ENCODE assay signal across 19 cellular contexts in genomic region chr12:16155938-16156337, GRCh38.
DNase-seq lines count a peak whose midpoint lies in the region; TF ChIP-seq lines count a peak whose summit lies in the region.
"Had no signal": no experiment of that assay in that cellular context is flagged by ENCODE, and none has a peak within 500 bp of the region (broad histone marks: within the 10 kb centered on the region; RNA-seq: fewer than 3 reads in every experiment).

No MANE protein-coding gene starts in this region.

- H3K4me3 Mint-ChIP-seq in CD4-positive, alpha-beta memory T cell: no peak overlapping the region
- no peak overlapping the region for H3K4me3 Mint-ChIP-seq in activated naive CD8-positive, alpha-beta T cell treated with anti-CD3 and anti-CD28 coated beads for 36 hours
- no peak overlapping the region for H3K4me3 Mint-ChIP-seq in activated T-cell treated with anti-CD3 and anti-CD28 coated beads, Interleukin-2, amount 50 U/mL, for 24 hours
- H3K4me3 Mint-ChIP-seq: CD8-positive, alpha-beta T cell had no signal

- H3K27ac ChIP-seq in brain microvascular endothelial cell: no peak overlapping the region
- no peak overlapping the region for H3K27ac ChIP-seq in CD4-positive, alpha-beta memory T cell (ENCODE audit: low read depth, low read length)
- H3K27ac ChIP-seq: A549, HL-60, Peyer's patch, SJCRH30 had no signal

- no peak overlapping the region for H3K27ac Mint-ChIP-seq in CD4-positive, alpha-beta memory T cell
- H3K27ac Mint-ChIP-seq in activated naive CD8-positive, alpha-beta T cell treated with anti-CD3 and anti-CD28 coated beads for 36 hours: no peak overlapping the region
- H3K27ac Mint-ChIP-seq in activated T-cell treated with anti-CD3 and anti-CD28 coated beads, Interleukin-2, amount 50 U/mL, for 24 hours: no peak overlapping the region
- H3K27ac Mint-ChIP-seq: CD8-positive, alpha-beta T cell had no signal

- no peaks in the 10 kb centered on the region for H3K27me3 Mint-ChIP-seq in CD4-positive, alpha-beta memory T cell
- H3K27me3 Mint-ChIP-seq in activated naive CD8-positive, alpha-beta T cell treated with anti-CD3 and anti-CD28 coated beads for 36 hours: no peaks in the 10 kb centered on the region
- H3K27me3 Mint-ChIP-seq in activated T-cell treated with anti-CD3 and anti-CD28 coated beads, Interleukin-2, amount 50 U/mL, for 24 hours: no peaks in the 10 kb centered on the region

- in situ Hi-C loops in brain microvascular endothelial cell (cut with HindIII; ENCODE audit: low pct_ligation_motif_present, low sequenced_read_pairs): no loop called here

- no peaks in the 10 kb centered on the region for H3K4me1 Mint-ChIP-seq in CD4-positive, alpha-beta memory T cell
- no peaks in the 10 kb centered on the region for H3K4me1 Mint-ChIP-seq in activated naive CD8-positive, alpha-beta T cell treated with anti-CD3 and anti-CD28 coated beads for 36 hours
- H3K4me1 Mint-ChIP-seq in activated T-cell treated with anti-CD3 and anti-CD28 coated beads, Interleukin-2, amount 50 U/mL, for 24 hours (ENCODE audit: low read depth): no peaks in the 10 kb centered on the region

- no peaks in the 10 kb centered on the region for H3K9me3 Mint-ChIP-seq in CD4-positive, alpha-beta memory T cell
- H3K9me3 Mint-ChIP-seq in activated naive CD8-positive, alpha-beta T cell treated with anti-CD3 and anti-CD28 coated beads for 36 hours: no peaks in the 10 kb centered on the region
- H3K9me3 Mint-ChIP-seq in activated T-cell treated with anti-CD3 and anti-CD28 coated beads, Interleukin-2, amount 50 U/mL, for 24 hours: no peaks in the 10 kb centered on the region
- H3K9me3 Mint-ChIP-seq: CD8-positive, alpha-beta T cell had no signal

- no peak overlapping the region for H3K4me3 ChIP-seq in brain microvascular endothelial cell (ENCODE audit: low read depth, low read length)
- H3K4me3 ChIP-seq in CD4-positive, alpha-beta memory T cell (ENCODE audit: low read length in 2 of 2): no peak overlapping the region
- H3K4me3 ChIP-seq: A549, Peyer's patch, SJCRH30 had no signal

- no peak for TF ChIP-seq CTCF in brain microvascular endothelial cell (IDR thresholded peaks at IDR 0.05; ENCODE audit: low read depth, low read length, missing control alignments)

- DNase-seq in NCI-H748 (lab: John Stamatoyannopoulos, UW; ENCODE audit: unreplicated experiment) (peak; percentile 1), NCI-H748 treated with DMSO at 0.1 percent for 48 hours (lab: John Stamatoyannopoulos, UW) (no peak), CD1c-positive myeloid dendritic cell (ENCODE audit: extremely low spot score) (peak; percentile 62), brain microvascular endothelial cell (peak; percentile 2), iris pigment epithelial cell (ENCODE audit: low read depth) (peak; percentile 10)
- no peak for DNase-seq in CD4-positive, alpha-beta memory T cell
- DNase-seq in activated naive CD8-positive, alpha-beta T cell treated with anti-CD3 and anti-CD28 coated beads for 36 hours: no peak
- DNase-seq in activated T-cell treated with anti-CD3 and anti-CD28 coated beads, Interleukin-2, amount 50 U/mL, for 24 hours: no peak
- DNase-seq: CD8-positive, alpha-beta T cell; GOT3; HCEC 1CT; KG1; NCI-H1417 treated with DMSO at 0.1 percent for 48 hours; NCI-H187; NCI-H774; Peyer's patch; SJCRH30 had no signal

- no peaks in the 10 kb centered on the region for H3K9me3 ChIP-seq in CD4-positive, alpha-beta memory T cell (ENCODE audit: control insufficient read depth in 1 of 2, low read length in 2 of 2)
- H3K9me3 ChIP-seq: A549, Peyer's patch, SJCRH30 had no signal

- no peaks in the 10 kb centered on the region for H3K36me3 Mint-ChIP-seq in CD4-positive, alpha-beta memory T cell
- H3K36me3 Mint-ChIP-seq in activated naive CD8-positive, alpha-beta T cell treated with anti-CD3 and anti-CD28 coated beads for 36 hours: no peaks in the 10 kb centered on the region
- H3K36me3 Mint-ChIP-seq in activated T-cell treated with anti-CD3 and anti-CD28 coated beads, Interleukin-2, amount 50 U/mL, for 24 hours (ENCODE audit: low read depth): no peaks in the 10 kb centered on the region
- H3K36me3 Mint-ChIP-seq: CD8-positive, alpha-beta T cell had no signal

- CTCF ChIA-PET in CD4-positive, alpha-beta memory T cell (lab: Charles Lee; ENCODE audit: partially characterized antibody): no interaction called here

- POLR2A ChIA-PET in CD4-positive, alpha-beta memory T cell (lab: Charles Lee; ENCODE audit: partially characterized antibody): no interaction called here

- no peaks in the 10 kb centered on the region for H3K4me1 ChIP-seq in CD4-positive, alpha-beta memory T cell (ENCODE audit: insufficient read depth, low read length)
- H3K4me1 ChIP-seq: A549, SJCRH30 had no signal

- no peaks in the 10 kb centered on the region for H3K27me3 ChIP-seq in brain microvascular endothelial cell (replicated peaks)
- no peaks in the 10 kb centered on the region for H3K27me3 ChIP-seq in CD4-positive, alpha-beta memory T cell (ENCODE audit: insufficient read depth, low read length)
- H3K27me3 ChIP-seq: Peyer's patch, SJCRH30 had no signal

- intact Hi-C loops in CD4-positive, alpha-beta memory T cell (cut with micrococcal nuclease): no loop called here

- no peaks in the 10 kb centered on the region for H3K36me3 ChIP-seq in brain microvascular endothelial cell (replicated peaks)
- H3K36me3 ChIP-seq in CD4-positive, alpha-beta memory T cell (ENCODE audit: insufficient read depth, low read length): no peaks in the 10 kb centered on the region
- H3K36me3 ChIP-seq: Peyer's patch, SJCRH30 had no signal

Comparison
In these comparisons a context has a peak if more than half of its experiments do, and no peak if none do; other contexts are left out.
1. DNase-seq: peak in NCI-H748 (single experiment), CD1c-positive myeloid dendritic cell (single experiment), brain microvascular endothelial cell (single experiment) and iris pigment epithelial cell (single experiment); none in NCI-H748 treated with DMSO at 0.1 percent for 48 hours (single experiment), CD4-positive, alpha-beta memory T cell (0 of 5), activated naive CD8-positive, alpha-beta T cell treated with anti-CD3 and anti-CD28 coated beads for 36 hours (single experiment) and activated T-cell treated with anti-CD3 and anti-CD28 coated beads, Interleukin-2, amount 50 U/mL, for 24 hours (single experiment).